In genomic region chr16:3027983-3028715, GRCh38 we compare ENCODE assay signal across 8 cellular contexts. TPM values are rescaled to one million over a fixed set of nuclear protein-coding genes. Genes with fewer than 3 reads are reported as not detected.
DNase-seq lines count a peak whose midpoint lies in the region; ATAC-seq, FAIRE-seq and TF ChIP-seq lines count a peak whose summit lies in the region.

No MANE protein-coding gene starts in this region.

- BruUV-seq in HepG2 (replicated peaks; lab: Mats Ljungman, UMichigan): no TSS peak

- peak overlapping the region in 5 of 10 experiments; percentile 14 to 29 (median 25); a peak in 4 of 20 replicates for H3K4me3 ChIP-seq in BLaER1 treated with 17β-estradiol and CSF1 and Interleukin-3, amounts not matched to agents 10 nM and 100 nM
- peak overlapping the region in 1 of 3 experiments; percentile 61; a peak in 1 of 6 replicates for H3K4me3 ChIP-seq in HepG2 (replicated peaks in 1 of 3; ENCODE audit: insufficient read depth in 1 of 3, low read depth in 2 of 3, low read length in 3 of 3)

- in situ Hi-C loops in HepG2 (cut with HindIII; ENCODE audit: extremely low pct_ligation_motif_present, low pct_unique_long_range_greater_than_20kb): no loop called here

- POLR2A ChIA-PET in HepG2 (lab: Yijun Ruan, JAX): interaction anchor here (0.9 to 18.8 kb wide), 14 partner anchors 8 to 106 kb away, joined by 3 to 750 read pairs (median 6); partner anchors contain the start of genes CLDN9, IL32, KREMEN2 and PKMYT1

- H3K36me3 ChIP-seq in BLaER1 treated with 17β-estradiol and CSF1 and Interleukin-3, amounts not matched to agents 10 nM and 100 nM: peaks cover 20 to 28% (median 23%) of the 10 kb centered on the region in 11 experiments
- peaks cover 16 to 17% of the 10 kb centered on the region in 2 experiments; a peak in 4 of 5 replicates for H3K36me3 ChIP-seq in HepG2 (replicated peaks in 1 of 2; ENCODE audit: control insufficient read depth in 1 of 2, insufficient read depth in 2 of 2, low read length in 2 of 2)

- peaks cover 49 to 54% (median 50%) of the 10 kb centered on the region in 11 experiments for H3K27me3 ChIP-seq in BLaER1 treated with 17β-estradiol and CSF1 and Interleukin-3, amounts not matched to agents 10 nM and 100 nM
- peaks cover 5 to 45% of the 10 kb centered on the region in 2 experiments for H3K27me3 ChIP-seq in HepG2 (ENCODE audit: control insufficient read depth in 1 of 2, insufficient read depth in 2 of 2, low read length in 2 of 2)

- H2AFZ ChIP-seq in HepG2 (ENCODE audit: low read length): no peak overlapping the region

- intact Hi-C loops in HepG2 (cut with micrococcal nuclease; ENCODE audit: unreplicated experiment): no loop called here

- CTCF ChIA-PET in HepG2 (lab: Yijun Ruan, JAX; ENCODE audit: low intra/inter-chr PET ratio, low total read pairs): interaction anchor here (1.1 to 1.7 kb wide), 2 partner anchors 10 to 25 kb away, joined by 3 to 11 read pairs; partner anchors contain the start of gene CLDN6

- 24% methylated on average over 29 of the region's 58 CpGs for WGBS in HepG2 (ENCODE audit: low lambda C conversion rate)

- TF ChIP-seq EP300 in HepG2 (IDR thresholded peaks at IDR 0.05; ENCODE audit: low read depth in 2 of 2, low read length in 2 of 2) (no peak), HepG2 (CRISPR knock-in tag; IDR thresholded peaks at IDR 0.05; ENCODE audit: borderline replicate concordance) (no peak)

- H3K4me1 ChIP-seq in BLaER1 treated with 17β-estradiol and CSF1 and Interleukin-3, amounts not matched to agents 10 nM and 100 nM: peaks cover 35 to 56% (median 49%) of the 10 kb centered on the region in 10 experiments
- peaks cover 34% of the 10 kb centered on the region for H3K4me1 ChIP-seq in HepG2 (ENCODE audit: insufficient read depth, low read length)

- H3K9ac ChIP-seq in BLaER1 treated with 17β-estradiol and CSF1 and Interleukin-3, amounts not matched to agents 10 nM and 100 nM: peak overlapping the region in 4 of 11 experiments; percentile 20 to 57 (median 36); a peak in 4 of 22 replicates
- H3K9ac ChIP-seq in HepG2 (ENCODE audit: insufficient read depth, low read depth, low read length): 0 out of 2 replicates have a peak overlapping the region, but pooled peaks have one; percentile 0

- ATAC-seq in HepG2 (peak; percentile 34), GM18909 (IDR thresholded peaks at IDR 0.05; ENCODE audit: poor library complexity, unreplicated experiment) (no peak)

- TF ChIP-seq CTCF in HepG2 (CRISPR knock-in tag; IDR thresholded peaks at IDR 0.05): peak; percentile 95

- no peak overlapping the region; a peak in 1 of 22 replicates for H3K27ac ChIP-seq in BLaER1 treated with 17β-estradiol and CSF1 and Interleukin-3, amounts not matched to agents 10 nM and 100 nM
- no peak overlapping the region for H3K27ac ChIP-seq in HepG2 (ENCODE audit: extremely low read length, insufficient read depth, low read length)

- FAIRE-seq in HepG2 (lab: Jason Lieb, UNC): peak; percentile 12

- peaks cover 0 to 84% (median 74%) of the 10 kb centered on the region in 11 experiments; a peak in 20 of 22 replicates for H4K20me1 ChIP-seq in BLaER1 treated with 17β-estradiol and CSF1 and Interleukin-3, amounts not matched to agents 10 nM and 100 nM
- peaks cover 10% of the 10 kb centered on the region; the same call in 1 of the 2 replicates for H4K20me1 ChIP-seq in HepG2 (ENCODE audit: insufficient read depth, low read length)

- TF ChIP-seq POLR2A in HepG2 (IDR thresholded peaks at IDR 0.05; ENCODE audit: insufficient read depth in 1 of 2, low read depth in 2 of 2, low read length in 2 of 2): peak; percentile 23 to 48; a peak in 2 of 4 replicates

- peak overlapping the region; percentile 71 to 87 (median 82) for H3K4me2 ChIP-seq in BLaER1 treated with 17β-estradiol and CSF1 and Interleukin-3, amounts not matched to agents 10 nM and 100 nM
- peak overlapping the region; percentile 75 for H3K4me2 ChIP-seq in HepG2 (ENCODE audit: low read depth, low read length)

- DNase-seq in HCEC 1CT: peak; percentile 20
- peak; percentile 86 for DNase-seq in NCI-H2171 (lab: John Stamatoyannopoulos, UW)
- DNase-seq in activated CD4-positive, alpha-beta T cell treated with anti-CD3 and anti-CD28 coated beads for 24 hours (ENCODE audit: low read depth in 2 of 2): peak; percentile 87 to 89
- peak; percentile 16 to 51 for DNase-seq in cerebellar nuclear complex (lab: John Stamatoyannopoulos, UW)
- DNase-seq in HepG2 (ENCODE audit: low spot score): peak; percentile 65
- DNase-seq in stimulated activated CD4-positive, alpha-beta T cell treated with anti-CD3 and anti-CD28 coated beads, TNF-alpha, amount 100 ng/mL, for 24 hours (ENCODE audit: low read depth in 3 of 3): peak; percentile 76 to 89 (median 80)

- TF ChIP-seq RAD21 in HepG2 (CRISPR knock-in tag; IDR thresholded peaks at IDR 0.05): peak; percentile 72

- H3K9me3 ChIP-seq in BLaER1 treated with 17β-estradiol and CSF1 and Interleukin-3, amounts not matched to agents 10 nM and 100 nM (replicated peaks in 1 of 11): no peaks in the 10 kb centered on the region
- H3K9me3 ChIP-seq in HepG2 (ENCODE audit: low read length): no peaks in the 10 kb centered on the region

- H3K79me2 ChIP-seq in HepG2 (ENCODE audit: insufficient read depth, low read length): no peaks in the 10 kb centered on the region

RNA-seq across cellular contexts. Expression of gene THOC6, which starts 4.3 kb away (rescaled TPM):
- total RNA-seq in HepG2 (2016; rRNA removed; fragmentation: Illumina TruSeq; extraction: Trizol): 37.0 TPM in 2 replicates
- 28.6 and 34.8 TPM in 2 replicates for total RNA-seq in HepG2 (2016; cell fraction: cytosol; rRNA removed; fragmentation: Illumina TruSeq; extraction: Trizol; ENCODE audit: low read depth)
- 32.0 and 40.9 TPM in 2 replicates for total RNA-seq in HepG2 (2016; cell fraction: insoluble cytoplasmic fraction; rRNA removed; fragmentation: Illumina TruSeq; extraction: Trizol)
- total RNA-seq in HepG2 (2016; cell fraction: membrane; rRNA removed; fragmentation: Illumina TruSeq; extraction: Trizol): 37.8 and 51.5 TPM in 2 replicates
- total RNA-seq in HepG2 (2016; cell fraction: nucleus; rRNA removed; fragmentation: Illumina TruSeq; extraction: Trizol): 22.9 TPM in 2 replicates
- polyA plus RNA-seq in HepG2 (2011; rRNA removed): 32.1 and 33.5 TPM in 2 replicates
- polyA plus RNA-seq in HepG2 (2011; cell fraction: cytosol; rRNA removed): 25.6 and 35.3 TPM in 2 replicates
- 116 and 131 TPM in 2 replicates for polyA plus RNA-seq in HepG2 (2011; cell fraction: nucleus; rRNA removed)
- 28.1 and 32.9 TPM in 2 replicates for polyA plus RNA-seq in HepG2 (2012)
- 33.8 and 44.7 TPM in 2 replicates for polyA plus RNA-seq in HepG2 (2016; cell fraction: cytosol; fragmentation: Illumina TruSeq; extraction: Trizol; ENCODE audit: low read depth)
- 43.4 and 44.7 TPM in 2 replicates for polyA plus RNA-seq in HepG2 (2016; cell fraction: insoluble cytoplasmic fraction; fragmentation: Illumina TruSeq; extraction: Trizol; ENCODE audit: low read depth)
- 37.0 and 50.8 TPM in 2 replicates for polyA plus RNA-seq in HepG2 (2016; cell fraction: membrane; fragmentation: Illumina TruSeq; extraction: Trizol; ENCODE audit: low read depth)
- polyA plus RNA-seq in HepG2 (2016; cell fraction: nucleus; fragmentation: Illumina TruSeq; extraction: Trizol; ENCODE audit: insufficient read depth, low read depth): 55.2 and 56.2 TPM in 2 replicates
- polyA minus RNA-seq in HepG2 (2011; rRNA and poly(A)+ RNA removed; ENCODE audit: low replicate concordance): 39.0 and 64.3 TPM in 2 replicates
- 13.7 and 16.5 TPM in 2 replicates for polyA minus RNA-seq in HepG2 (2011; cell fraction: cytosol; rRNA and poly(A)+ RNA removed)
- polyA minus RNA-seq in HepG2 (2011; cell fraction: nucleus; rRNA and poly(A)+ RNA removed): 23.3 and 24.7 TPM in 2 replicates

RNA-seq across cellular contexts. Expression of gene HCFC1R1, which starts 4.4 kb away (rescaled TPM):
- total RNA-seq in HepG2 (2016; rRNA removed; fragmentation: Illumina TruSeq; extraction: Trizol): 8.3 and 16.1 TPM in 2 replicates
- total RNA-seq in HepG2 (2016; cell fraction: cytosol; rRNA removed; fragmentation: Illumina TruSeq; extraction: Trizol; ENCODE audit: low read depth): 37.5 and 42.2 TPM in 2 replicates
- 13.2 and 13.5 TPM in 2 replicates for total RNA-seq in HepG2 (2016; cell fraction: insoluble cytoplasmic fraction; rRNA removed; fragmentation: Illumina TruSeq; extraction: Trizol)
- total RNA-seq in HepG2 (2016; cell fraction: membrane; rRNA removed; fragmentation: Illumina TruSeq; extraction: Trizol): 20.6 and 28.5 TPM in 2 replicates
- 8.9 and 10.2 TPM in 2 replicates for total RNA-seq in HepG2 (2016; cell fraction: nucleus; rRNA removed; fragmentation: Illumina TruSeq; extraction: Trizol)
- polyA plus RNA-seq in HepG2 (2011; rRNA removed): 13.8 and 18.3 TPM in 2 replicates
- polyA plus RNA-seq in HepG2 (2011; cell fraction: cytosol; rRNA removed): 10.4 and 22.3 TPM in 2 replicates
- 15.6 and 17.0 TPM in 2 replicates for polyA plus RNA-seq in HepG2 (2011; cell fraction: nucleus; rRNA removed)
- 21.9 and 22.5 TPM in 2 replicates for polyA plus RNA-seq in HepG2 (2012)
- polyA plus RNA-seq in HepG2 (2016; cell fraction: cytosol; fragmentation: Illumina TruSeq; extraction: Trizol; ENCODE audit: low read depth): 78.3 and 82.9 TPM in 2 replicates
- polyA plus RNA-seq in HepG2 (2016; cell fraction: insoluble cytoplasmic fraction; fragmentation: Illumina TruSeq; extraction: Trizol; ENCODE audit: low read depth): 22.8 and 27.5 TPM in 2 replicates
- 50.2 and 52.2 TPM in 2 replicates for polyA plus RNA-seq in HepG2 (2016; cell fraction: membrane; fragmentation: Illumina TruSeq; extraction: Trizol; ENCODE audit: low read depth)
- polyA plus RNA-seq in HepG2 (2016; cell fraction: nucleus; fragmentation: Illumina TruSeq; extraction: Trizol; ENCODE audit: insufficient read depth, low read depth): 27.0 and 28.5 TPM in 2 replicates
- polyA minus RNA-seq in HepG2 (2011; rRNA and poly(A)+ RNA removed; ENCODE audit: low replicate concordance): 10.3 and 23.2 TPM in 2 replicates
- polyA minus RNA-seq in HepG2 (2011; cell fraction: cytosol; rRNA and poly(A)+ RNA removed): 8.5 and 9.0 TPM in 2 replicates
- 1.9 and 2.8 TPM in 2 replicates for polyA minus RNA-seq in HepG2 (2011; cell fraction: nucleus; rRNA and poly(A)+ RNA removed)

RNA-seq across cellular contexts. Expression of gene TNFRSF12A, which starts 8.0 kb away (rescaled TPM):
- total RNA-seq in HepG2 (2016; rRNA removed; fragmentation: Illumina TruSeq; extraction: Trizol): 36.5 and 66.0 TPM in 2 replicates
- 43.4 and 53.1 TPM in 2 replicates for total RNA-seq in HepG2 (2016; cell fraction: cytosol; rRNA removed; fragmentation: Illumina TruSeq; extraction: Trizol; ENCODE audit: low read depth)
- total RNA-seq in HepG2 (2016; cell fraction: insoluble cytoplasmic fraction; rRNA removed; fragmentation: Illumina TruSeq; extraction: Trizol): 26.5 and 67.0 TPM in 2 replicates
- 51.6 and 58.5 TPM in 2 replicates for total RNA-seq in HepG2 (2016; cell fraction: membrane; rRNA removed; fragmentation: Illumina TruSeq; extraction: Trizol)
- 52.1 and 57.5 TPM in 2 replicates for total RNA-seq in HepG2 (2016; cell fraction: nucleus; rRNA removed; fragmentation: Illumina TruSeq; extraction: Trizol)
- 61.9 and 118 TPM in 2 replicates for polyA plus RNA-seq in HepG2 (2011; rRNA removed)
- 90.0 and 93.7 TPM in 2 replicates for polyA plus RNA-seq in HepG2 (2011; cell fraction: cytosol; rRNA removed)
- polyA plus RNA-seq in HepG2 (2011; cell fraction: nucleus; rRNA removed): 113 and 117 TPM in 2 replicates
- polyA plus RNA-seq in HepG2 (2012): 29.4 and 57.4 TPM in 2 replicates
- 34.4 and 45.6 TPM in 2 replicates for polyA plus RNA-seq in HepG2 (2016; cell fraction: cytosol; fragmentation: Illumina TruSeq; extraction: Trizol; ENCODE audit: low read depth)
- 26.8 and 28.0 TPM in 2 replicates for polyA plus RNA-seq in HepG2 (2016; cell fraction: insoluble cytoplasmic fraction; fragmentation: Illumina TruSeq; extraction: Trizol; ENCODE audit: low read depth)
- polyA plus RNA-seq in HepG2 (2016; cell fraction: membrane; fragmentation: Illumina TruSeq; extraction: Trizol; ENCODE audit: low read depth): 37.1 and 41.1 TPM in 2 replicates
- 92.9 and 105 TPM in 2 replicates for polyA plus RNA-seq in HepG2 (2016; cell fraction: nucleus; fragmentation: Illumina TruSeq; extraction: Trizol; ENCODE audit: insufficient read depth, low read depth)
- polyA minus RNA-seq in HepG2 (2011; rRNA and poly(A)+ RNA removed; ENCODE audit: low replicate concordance): 39.1 and 63.9 TPM in 2 replicates
- 56.5 and 59.2 TPM in 2 replicates for polyA minus RNA-seq in HepG2 (2011; cell fraction: cytosol; rRNA and poly(A)+ RNA removed)
- 30.4 and 33.3 TPM in 2 replicates for polyA minus RNA-seq in HepG2 (2011; cell fraction: nucleus; rRNA and poly(A)+ RNA removed)

RNA-seq across cellular contexts. Expression of gene BICDL2, which starts 8.6 kb away (rescaled TPM):
- total RNA-seq in HepG2 (2016; rRNA removed; fragmentation: Illumina TruSeq; extraction: Trizol): not detected in 2 replicates
- not detected in 2 replicates for total RNA-seq in HepG2 (2016; cell fraction: cytosol; rRNA removed; fragmentation: Illumina TruSeq; extraction: Trizol; ENCODE audit: low read depth)
- not detected in 2 replicates for total RNA-seq in HepG2 (2016; cell fraction: insoluble cytoplasmic fraction; rRNA removed; fragmentation: Illumina TruSeq; extraction: Trizol)
- not detected in 2 replicates for total RNA-seq in HepG2 (2016; cell fraction: membrane; rRNA removed; fragmentation: Illumina TruSeq; extraction: Trizol)
- not detected in 2 replicates for total RNA-seq in HepG2 (2016; cell fraction: nucleus; rRNA removed; fragmentation: Illumina TruSeq; extraction: Trizol)
- polyA plus RNA-seq in HepG2 (2011; rRNA removed): 0.12 and 0.18 TPM in 2 replicates
- 0.10 and 0.28 TPM in 2 replicates for polyA plus RNA-seq in HepG2 (2011; cell fraction: cytosol; rRNA removed)
- polyA plus RNA-seq in HepG2 (2011; cell fraction: nucleus; rRNA removed): 0.26 and 0.31 TPM in 2 replicates
- 0.12 TPM in 1 of 2 replicates, not detected in the other for polyA plus RNA-seq in HepG2 (2012)
- not detected in 2 replicates for polyA plus RNA-seq in HepG2 (2016; cell fraction: cytosol; fragmentation: Illumina TruSeq; extraction: Trizol; ENCODE audit: low read depth)
- not detected in 2 replicates for polyA plus RNA-seq in HepG2 (2016; cell fraction: insoluble cytoplasmic fraction; fragmentation: Illumina TruSeq; extraction: Trizol; ENCODE audit: low read depth)
- polyA plus RNA-seq in HepG2 (2016; cell fraction: membrane; fragmentation: Illumina TruSeq; extraction: Trizol; ENCODE audit: low read depth): not detected in 2 replicates
- not detected in 2 replicates for polyA plus RNA-seq in HepG2 (2016; cell fraction: nucleus; fragmentation: Illumina TruSeq; extraction: Trizol; ENCODE audit: insufficient read depth, low read depth)
- 0.12 TPM in 1 of 2 replicates, not detected in the other for polyA minus RNA-seq in HepG2 (2011; rRNA and poly(A)+ RNA removed; ENCODE audit: low replicate concordance)
- not detected in 2 replicates for polyA minus RNA-seq in HepG2 (2011; cell fraction: cytosol; rRNA and poly(A)+ RNA removed)
- not detected in 2 replicates for polyA minus RNA-seq in HepG2 (2011; cell fraction: nucleus; rRNA and poly(A)+ RNA removed)

RNA-seq across cellular contexts. Expression of gene CLDN6, which starts 10.2 kb away (rescaled TPM):
- total RNA-seq in HepG2 (2016; rRNA removed; fragmentation: Illumina TruSeq; extraction: Trizol): 2.7 and 7.6 TPM in 2 replicates
- 1.2 and 1.3 TPM in 2 replicates for total RNA-seq in HepG2 (2016; cell fraction: cytosol; rRNA removed; fragmentation: Illumina TruSeq; extraction: Trizol; ENCODE audit: low read depth)
- 2.2 and 8.1 TPM in 2 replicates for total RNA-seq in HepG2 (2016; cell fraction: insoluble cytoplasmic fraction; rRNA removed; fragmentation: Illumina TruSeq; extraction: Trizol)
- 1.4 and 2.3 TPM in 2 replicates for total RNA-seq in HepG2 (2016; cell fraction: membrane; rRNA removed; fragmentation: Illumina TruSeq; extraction: Trizol)
- 9.3 and 10.1 TPM in 2 replicates for total RNA-seq in HepG2 (2016; cell fraction: nucleus; rRNA removed; fragmentation: Illumina TruSeq; extraction: Trizol)
- polyA plus RNA-seq in HepG2 (2011; rRNA removed): 5.9 and 10.1 TPM in 2 replicates
- polyA plus RNA-seq in HepG2 (2011; cell fraction: cytosol; rRNA removed): 10.2 and 14.5 TPM in 2 replicates
- 3.6 and 5.9 TPM in 2 replicates for polyA plus RNA-seq in HepG2 (2011; cell fraction: nucleus; rRNA removed)
- polyA plus RNA-seq in HepG2 (2012): 5.5 and 7.9 TPM in 2 replicates
- 2.0 and 2.8 TPM in 2 replicates for polyA plus RNA-seq in HepG2 (2016; cell fraction: cytosol; fragmentation: Illumina TruSeq; extraction: Trizol; ENCODE audit: low read depth)
- polyA plus RNA-seq in HepG2 (2016; cell fraction: insoluble cytoplasmic fraction; fragmentation: Illumina TruSeq; extraction: Trizol; ENCODE audit: low read depth): 3.6 and 4.2 TPM in 2 replicates
- polyA plus RNA-seq in HepG2 (2016; cell fraction: membrane; fragmentation: Illumina TruSeq; extraction: Trizol; ENCODE audit: low read depth): 2.8 and 3.7 TPM in 2 replicates
- polyA plus RNA-seq in HepG2 (2016; cell fraction: nucleus; fragmentation: Illumina TruSeq; extraction: Trizol; ENCODE audit: insufficient read depth, low read depth): 22.4 and 25.4 TPM in 2 replicates
- 0.14 and 9.8 TPM in 2 replicates for polyA minus RNA-seq in HepG2 (2011; rRNA and poly(A)+ RNA removed; ENCODE audit: low replicate concordance)
- polyA minus RNA-seq in HepG2 (2011; cell fraction: cytosol; rRNA and poly(A)+ RNA removed): 4.6 and 5.7 TPM in 2 replicates
- 1.0 and 1.4 TPM in 2 replicates for polyA minus RNA-seq in HepG2 (2011; cell fraction: nucleus; rRNA and poly(A)+ RNA removed)

Comparison
In these comparisons a context has a peak if more than half of its experiments do, and no peak if none do; other contexts are left out.
1. DNase-seq: peak in every context shown above with its lines; median percentile 88 in activated CD4-positive, alpha-beta T cell treated with anti-CD3 and anti-CD28 coated beads for 24 hours; 86 in NCI-H2171; 80 in stimulated activated CD4-positive, alpha-beta T cell treated with anti-CD3 and anti-CD28 coated beads, TNF-alpha, amount 100 ng/mL, for 24 hours; 65 in HepG2; 34 in cerebellar nuclear complex; 20 in HCEC 1CT.